In genomic region chr16:55179858-55180585, GRCh38 we compare ENCODE assay signal across 27 cellular contexts.
DNase-seq lines count a peak whose midpoint lies in the region; ATAC-seq and TF ChIP-seq lines count a peak whose summit lies in the region.
"Had no signal": no experiment of that assay in that cellular context is flagged by ENCODE, and none has a peak within 500 bp of the region (broad histone marks: within the 10 kb centered on the region; RNA-seq: fewer than 3 reads in every experiment).

No MANE protein-coding gene starts in this region.

- no peaks in the 10 kb centered on the region for H3K36me3 Mint-ChIP-seq in nephron progenitor cell (ENCODE audit: low read depth)
- H3K36me3 Mint-ChIP-seq in progenitor cell of endocrine pancreas (ENCODE audit: insufficient read depth), result no peaks in the 10 kb centered on the region
- H3K36me3 Mint-ChIP-seq: memory B cell; stimulated activated memory B cell treated with anti-CD40 and anti-IgM and Interleukin-4, amounts not matched to agents 10 μg/mL and 1 μg/mL and 100 μg/mL, for 72 hours had no signal

- no peak overlapping the region for H3K9ac ChIP-seq in trophoblast cell (ENCODE audit: low read length)
- H3K9ac ChIP-seq: BLaER1 had no signal

- no peak overlapping the region for H4K12ac ChIP-seq in trophoblast cell (ENCODE audit: low read depth, low read length)

- WGBS in trophoblast cell (ENCODE audit: extremely low coverage, insufficient coverage, insufficient read length), result no CpG with 5 or more reads among the region's 15 CpGs
- WGBS in right lobe of liver (ENCODE audit: insufficient coverage, low coverage, low lambda C conversion rate, missing lambda C conversion rate), result 69% methylated on average over 15 of the region's 15 CpGs

- no peak for TF ChIP-seq POLR2A in right lobe of liver (IDR thresholded peaks at IDR 0.05)

- H3K36me3 ChIP-seq in trophoblast cell (ENCODE audit: control insufficient read depth in 1 of 2, insufficient read depth in 2 of 2, low read length in 2 of 2) (no peaks in the 10 kb centered on the region), right lobe of liver (no peaks in the 10 kb centered on the region)
- H3K36me3 ChIP-seq: adrenal gland, BLaER1, brain microvascular endothelial cell, right atrium auricular region, SJSA1, thoracic aorta had no signal

- H2AK5ac ChIP-seq in trophoblast cell (ENCODE audit: low read length), result no peak overlapping the region

- no peak overlapping the region for H2BK120ac ChIP-seq in trophoblast cell (ENCODE audit: insufficient read depth, low read length, poor library complexity)

- H2BK5ac ChIP-seq in trophoblast cell (ENCODE audit: low read depth, low read length, poor library complexity), result no peak overlapping the region

- no peak overlapping the region for H3K4me2 ChIP-seq in trophoblast cell (ENCODE audit: low read length)
- H3K4me2 ChIP-seq: BLaER1 had no signal

- H3K27me3 Mint-ChIP-seq in nephron progenitor cell (ENCODE audit: low read depth, poor library complexity), result peaks cover 8% of the 10 kb centered on the region
- H3K27me3 Mint-ChIP-seq in progenitor cell of endocrine pancreas, result peaks cover 3% of the 10 kb centered on the region
- H3K27me3 Mint-ChIP-seq: memory B cell; stimulated activated memory B cell treated with anti-CD40 and anti-IgM and Interleukin-4, amounts not matched to agents 10 μg/mL and 1 μg/mL and 100 μg/mL, for 72 hours had no signal

- no peak overlapping the region for H3K14ac ChIP-seq in trophoblast cell (ENCODE audit: low read length)

- H3K79me2 ChIP-seq in trophoblast cell (ENCODE audit: control insufficient read depth, insufficient read depth, low read length, poor library complexity), result no peaks in the 10 kb centered on the region

- H3K9me3 ChIP-seq in trophoblast cell (ENCODE audit: insufficient read depth, low read depth, low read length) (peaks cover 3% of the 10 kb centered on the region), right lobe of liver (no peaks in the 10 kb centered on the region)
- H3K9me3 ChIP-seq: adrenal gland, BLaER1, SJSA1, thoracic aorta had no signal

- DNase-seq in DMS79 (lab: John Stamatoyannopoulos, UW) (peak; percentile 90), NCI-H1436 (lab: John Stamatoyannopoulos, UW) (peak; percentile 45), NCI-H524 (lab: John Stamatoyannopoulos, UW) (peak; percentile 71 to 89), nephron progenitor cell (no peak), trophoblast cell (no peak), right lobe of liver (no peak), progenitor cell of endocrine pancreas (ENCODE audit: low spot score, unreplicated experiment) (no peak)
- no peak for DNase-seq in NK-92 treated with Interleukin-12 subunit alpha and Interleukin-12 subunit beta, amount 100 ng/mL, for 24 hours (lab: John Stamatoyannopoulos, UW)
- DNase-seq: ACHN; activated CD4-positive, alpha-beta T cell treated with anti-CD3 and anti-CD28 coated beads for 4 hours; activated naive CD4-positive, alpha-beta T cell treated with Interleukin-2 at 50 U/mL for 16 hours; activated T-cell treated with anti-CD3 and anti-CD28 coated beads, Interleukin-2, amount 50 U/mL, for 72 hours; adrenal gland; brain microvascular endothelial cell; glutamatergic neuron; HCEC 1CT; KG1; MM.1S; occipital lobe; stimulated activated CD4-positive, alpha-beta T cell treated with anti-CD3 and anti-CD28 coated beads, Interleukin-4, amount 100 ng/mL, for 1 hour; T-helper 17 cell had no signal

- H3K4me1 Mint-ChIP-seq in nephron progenitor cell, result peaks cover 25% of the 10 kb centered on the region
- peaks cover 8% of the 10 kb centered on the region for H3K4me1 Mint-ChIP-seq in progenitor cell of endocrine pancreas (ENCODE audit: low read depth)
- H3K4me1 Mint-ChIP-seq: memory B cell; stimulated activated memory B cell treated with anti-CD40 and anti-IgM and Interleukin-4, amounts not matched to agents 10 μg/mL and 1 μg/mL and 100 μg/mL, for 72 hours; T-helper 17 cell had no signal

- no peak overlapping the region for H2AFZ ChIP-seq in trophoblast cell (ENCODE audit: insufficient read depth, low read length, poor library complexity)

- H4K8ac ChIP-seq in trophoblast cell (ENCODE audit: low read depth, low read length), result no peak overlapping the region

- no peak for TF ChIP-seq CTCF in nephron progenitor cell (IDR thresholded peaks at IDR 0.05)
- TF ChIP-seq CTCF in right lobe of liver (IDR thresholded peaks at IDR 0.05), result no peak
- no peak for TF ChIP-seq CTCF in progenitor cell of endocrine pancreas (IDR thresholded peaks at IDR 0.05; ENCODE audit: unreplicated experiment)

- H3K23ac ChIP-seq in trophoblast cell (ENCODE audit: low read length), result no peak overlapping the region

- H3K27ac ChIP-seq in trophoblast cell (ENCODE audit: low read depth, low read length) (no peak overlapping the region), right lobe of liver (no peak overlapping the region)
- H3K27ac ChIP-seq: adrenal gland, BLaER1, brain microvascular endothelial cell, right atrium auricular region, SJSA1, thoracic aorta had no signal

- no peaks in the 10 kb centered on the region for H3K79me1 ChIP-seq in trophoblast cell (ENCODE audit: low read length)

- no peak overlapping the region for H3K4me3 ChIP-seq in trophoblast cell (ENCODE audit: low read depth, low read length)
- no peak overlapping the region for H3K4me3 ChIP-seq in right lobe of liver
- H3K4me3 ChIP-seq: adrenal gland, BLaER1, right atrium auricular region, SJSA1, thoracic aorta had no signal

- H4K91ac ChIP-seq in trophoblast cell (ENCODE audit: low read depth, low read length), result no peak overlapping the region

- ATAC-seq in right lobe of liver, result no peak
- ATAC-seq: activated T-cell treated with anti-CD3 and anti-CD28 coated beads, Interleukin-2, amount 50 U/mL, for 72 hours; stimulated activated memory B cell treated with anti-CD40 and anti-IgM and Interleukin-4, amounts not matched to agents 10 μg/mL and 1 μg/mL and 100 μg/mL, for 72 hours; T-helper 17 cell had no signal

- no peak overlapping the region for H3K18ac ChIP-seq in trophoblast cell (ENCODE audit: low read length)

- H3K27ac Mint-ChIP-seq in nephron progenitor cell (peak overlapping the region; percentile 40), progenitor cell of endocrine pancreas (no peak overlapping the region)
- H3K27ac Mint-ChIP-seq: activated T-cell treated with anti-CD3 and anti-CD28 coated beads, Interleukin-2, amount 50 U/mL, for 72 hours; memory B cell; stimulated activated memory B cell treated with anti-CD40 and anti-IgM and Interleukin-4, amounts not matched to agents 10 μg/mL and 1 μg/mL and 100 μg/mL, for 72 hours; T-helper 17 cell had no signal

- H2BK12ac ChIP-seq in trophoblast cell (ENCODE audit: low read length), result no peak overlapping the region

- no peak overlapping the region for H3K4ac ChIP-seq in trophoblast cell (ENCODE audit: low read depth, low read length)

- H3K4me3 Mint-ChIP-seq in nephron progenitor cell, result no peak overlapping the region
- no peak overlapping the region for H3K4me3 Mint-ChIP-seq in progenitor cell of endocrine pancreas (ENCODE audit: low read depth)
- H3K4me3 Mint-ChIP-seq: activated T-cell treated with anti-CD3 and anti-CD28 coated beads, Interleukin-2, amount 50 U/mL, for 72 hours; memory B cell; stimulated activated memory B cell treated with anti-CD40 and anti-IgM and Interleukin-4, amounts not matched to agents 10 μg/mL and 1 μg/mL and 100 μg/mL, for 72 hours; T-helper 17 cell had no signal

- intact Hi-C loops in right lobe of liver (cut with DNase I), result no loop called here

- H3K9me3 Mint-ChIP-seq in nephron progenitor cell (no peaks in the 10 kb centered on the region), progenitor cell of endocrine pancreas (ENCODE audit: low read depth) (no peaks in the 10 kb centered on the region)
- H3K9me3 Mint-ChIP-seq: activated T-cell treated with anti-CD3 and anti-CD28 coated beads, Interleukin-2, amount 50 U/mL, for 72 hours; stimulated activated memory B cell treated with anti-CD40 and anti-IgM and Interleukin-4, amounts not matched to agents 10 μg/mL and 1 μg/mL and 100 μg/mL, for 72 hours had no signal

- H3K27me3 ChIP-seq in trophoblast cell (ENCODE audit: insufficient read depth, low read length) (no peaks in the 10 kb centered on the region), right lobe of liver (no peaks in the 10 kb centered on the region)
- H3K27me3 ChIP-seq: adrenal gland, BLaER1, brain microvascular endothelial cell, right atrium auricular region, SJSA1 had no signal

- H3K4me1 ChIP-seq in trophoblast cell (ENCODE audit: control insufficient read depth in 1 of 2, insufficient read depth in 2 of 2, low read length in 2 of 2) (peaks cover 0 to 6% of the 10 kb centered on the region in 2 experiments), right lobe of liver (no peaks in the 10 kb centered on the region)
- H3K4me1 ChIP-seq: adrenal gland, BLaER1, right atrium auricular region, SJSA1 had no signal

Comparison
In these comparisons a context has a peak if more than half of its experiments do, and no peak if none do; other contexts are left out.
1. DNase-seq: peak in DMS79 (single experiment), NCI-H1436 (single experiment) and NCI-H524 (2 of 2); none in nephron progenitor cell (single experiment), trophoblast cell (0 of 2), right lobe of liver (0 of 3), NK-92 treated with Interleukin-12 subunit alpha and Interleukin-12 subunit beta, amount 100 ng/mL, for 24 hours (single experiment) and progenitor cell of endocrine pancreas (single experiment).